ENCODE assay signal across 20 cellular contexts in the genomic region with DNA sequence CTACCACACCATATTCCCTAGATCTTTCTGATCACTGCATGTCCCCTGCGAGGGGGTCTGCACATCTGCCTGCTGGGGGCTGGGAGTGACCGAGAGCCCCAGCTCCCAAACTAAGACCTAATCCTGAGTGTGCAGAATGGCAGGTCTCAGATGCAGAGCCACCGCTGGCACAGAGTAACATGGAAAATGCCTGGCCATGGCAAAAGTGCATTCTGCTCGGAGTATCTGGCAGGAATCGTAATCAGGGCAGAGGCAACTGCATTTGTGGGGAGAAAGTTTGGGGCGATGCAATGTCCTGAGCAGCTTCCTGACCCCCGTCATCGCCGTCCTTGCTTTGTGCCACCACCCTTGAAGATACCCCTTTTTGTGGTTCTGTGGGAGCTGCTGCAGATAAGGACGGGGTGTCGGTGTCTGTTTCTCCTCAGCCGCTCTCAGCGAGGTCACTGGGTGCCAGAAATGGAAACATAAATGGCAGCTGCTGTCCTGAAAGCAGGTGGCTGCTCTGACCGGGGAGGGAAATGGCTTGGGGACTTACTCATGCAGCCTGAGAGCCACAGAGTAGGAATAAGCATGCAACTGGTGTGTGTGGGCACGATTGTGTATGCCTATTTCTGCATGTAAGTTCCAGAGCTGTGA.
DNase-seq lines count a peak whose midpoint lies in the region; ATAC-seq and TF ChIP-seq lines count a peak whose summit lies in the region.
"Had no signal": no experiment of that assay in that cellular context is flagged by ENCODE, and none has a peak within 500 bp of the region (broad histone marks: within the 10 kb centered on the region; RNA-seq: fewer than 3 reads in every experiment).

No MANE protein-coding gene starts in this region.

- H3K27ac Mint-ChIP-seq in nephron: peak overlapping the region in 2 of 3 experiments; percentile 8 to 64
- peak overlapping the region in 1 of 10 donors; percentile 37 for H3K27ac Mint-ChIP-seq in naive thymus-derived CD8-positive, alpha-beta T cell
- H3K27ac Mint-ChIP-seq: activated naive CD8-positive, alpha-beta T cell treated with anti-CD3 and anti-CD28 coated beads, Interleukin-2, amount 50 U/mL, for 24 hours; activated T-helper 2 cell treated with anti-CD3 and anti-CD28 coated beads, Interferon-gamma antibody, Interleukin-2, Interleukin-4, amounts not matched to agents 10 μg/mL and 5 μg/mL and 100 μg/mL, durations not matched to agents 14 hours and 24 hours and 36 hours had no signal

- no peaks in the 10 kb centered on the region for H4K20me1 ChIP-seq in BLaER1

- H3K4me2 ChIP-seq in BLaER1: 0 out of 2 replicates have a peak overlapping the region, but pooled peaks have one; percentile 8

- no peak for TF ChIP-seq CTCF in nephron (IDR thresholded peaks at IDR 0.05; ENCODE audit: unreplicated experiment in 3 of 3)

- H3K27me3 Mint-ChIP-seq in nephron (ENCODE audit: low read depth): peaks cover 41% of the 10 kb centered on the region
- H3K27me3 Mint-ChIP-seq in naive thymus-derived CD8-positive, alpha-beta T cell: no peaks in the 10 kb centered on the region

- no peak overlapping the region for H3K9ac ChIP-seq in BLaER1

- H3K4me1 Mint-ChIP-seq in nephron: peaks cover 55% of the 10 kb centered on the region
- peaks cover 0 to 14% (median 8%) of the 10 kb centered on the region in 4 donors for H3K4me1 Mint-ChIP-seq in naive thymus-derived CD8-positive, alpha-beta T cell

- no peak for TF ChIP-seq POLR2A in erythroblast (IDR thresholded peaks at IDR 0.05; ENCODE audit: low read length)

- no peak overlapping the region for H3K4me3 ChIP-seq in BLaER1
- H3K4me3 ChIP-seq: sigmoid colon had no signal

- H3K4me3 Mint-ChIP-seq in nephron: no peak overlapping the region
- H3K4me3 Mint-ChIP-seq in naive thymus-derived CD8-positive, alpha-beta T cell: no peak overlapping the region
- H3K4me3 Mint-ChIP-seq: activated naive CD8-positive, alpha-beta T cell treated with anti-CD3 and anti-CD28 coated beads, Interleukin-2, amount 50 U/mL, for 24 hours had no signal

- H3K27ac ChIP-seq in BLaER1: no peak overlapping the region
- H3K27ac ChIP-seq: sigmoid colon had no signal

- no peak for ATAC-seq in naive thymus-derived CD8-positive, alpha-beta T cell
- ATAC-seq: activated naive CD8-positive, alpha-beta T cell treated with anti-CD3 and anti-CD28 coated beads, Interleukin-2, amount 50 U/mL, for 24 hours; Panc1 had no signal

- H3K9me3 Mint-ChIP-seq in nephron: no peaks in the 10 kb centered on the region
- H3K9me3 Mint-ChIP-seq in naive thymus-derived CD8-positive, alpha-beta T cell: no peaks in the 10 kb centered on the region
- H3K9me3 Mint-ChIP-seq: activated naive CD8-positive, alpha-beta T cell treated with anti-CD3 and anti-CD28 coated beads, Interleukin-2, amount 50 U/mL, for 24 hours; activated T-helper 2 cell treated with anti-CD3 and anti-CD28 coated beads, Interferon-gamma antibody, Interleukin-2, Interleukin-4, amounts not matched to agents 10 μg/mL and 5 μg/mL and 100 μg/mL, durations not matched to agents 14 hours and 24 hours and 36 hours had no signal

- DNase-seq in MV-4-11 (lab: John Stamatoyannopoulos, UW) (peak; percentile 72), erythroblast (lab: John Stamatoyannopoulos, UW) (peak; percentile 15 to 47), mucosa of gallbladder (ENCODE audit: low spot score) (no peak), nucleus accumbens (lab: John Stamatoyannopoulos, UW) (no peak), NCI-H446 treated with DMSO at 0.1 percent for 48 hours (lab: John Stamatoyannopoulos, UW) (no peak)
- no peak for DNase-seq in naive thymus-derived CD8-positive, alpha-beta T cell
- DNase-seq: activated CD4-positive, alpha-beta T cell treated with anti-CD3 and anti-CD28 coated beads for 4 hours; activated naive CD8-positive, alpha-beta T cell treated with anti-CD3 and anti-CD28 coated beads, Interleukin-2, amount 50 U/mL, for 24 hours; dermis blood vessel endothelial cell; DMS 273 treated with DMSO at 0.1 percent for 48 hours; foreskin fibroblast; kidney glomerular epithelial cell; NCI-H1436 treated with DMSO at 0.1 percent for 48 hours; sigmoid colon; stimulated activated CD4-positive, alpha-beta T cell treated with anti-CD3 and anti-CD28 coated beads, Interleukin-2, amount 100 ng/mL, for 48 hours; SW 1271 had no signal

- H3K27me3 ChIP-seq in BLaER1: no peaks in the 10 kb centered on the region
- H3K27me3 ChIP-seq: sigmoid colon had no signal

- POLR2A ChIA-PET in naive thymus-derived CD8-positive, alpha-beta T cell (lab: Charles Lee): no interaction called here

- no peaks in the 10 kb centered on the region for H3K36me3 ChIP-seq in BLaER1
- H3K36me3 ChIP-seq: sigmoid colon had no signal

- H3K36me3 Mint-ChIP-seq in nephron (ENCODE audit: low read depth): no peaks in the 10 kb centered on the region
- H3K36me3 Mint-ChIP-seq in naive thymus-derived CD8-positive, alpha-beta T cell: no peaks in the 10 kb centered on the region

- peaks cover 31% of the 10 kb centered on the region for H3K4me1 ChIP-seq in BLaER1

- H3K9me3 ChIP-seq in BLaER1: peaks cover 7% of the 10 kb centered on the region; the same call in 1 of the 2 replicates
- H3K9me3 ChIP-seq: sigmoid colon had no signal

Comparison
In these comparisons a context has a peak if more than half of its experiments do, and no peak if none do; other contexts are left out.
1. DNase-seq: peak in MV-4-11 (single experiment) and erythroblast (2 of 2); none in naive thymus-derived CD8-positive, alpha-beta T cell (0 of 10), mucosa of gallbladder (single experiment), nucleus accumbens (0 of 56) and NCI-H446 treated with DMSO at 0.1 percent for 48 hours (single experiment).